29 cellular contexts compared by ENCODE assay signal in genomic region chr22:48112687-48113521, GRCh38.
A peak's percentile ranks its signal among the peaks of the same experiment; 100 is the strongest.
DNase-seq lines count a peak whose midpoint lies in the region; ATAC-seq and TF ChIP-seq lines count a peak whose summit lies in the region.
"Had no signal": no experiment of that assay in that cellular context is flagged by ENCODE, and none has a peak within 500 bp of the region (broad histone marks: within the 10 kb centered on the region; RNA-seq: fewer than 3 reads in every experiment).

No MANE protein-coding gene starts in this region.

- H3K27ac ChIP-seq in adrenal gland, result peak overlapping the region in 1 of 5 donors; percentile 49
- H3K27ac ChIP-seq: BLaER1 had no signal

- no peak for TF ChIP-seq POLR2A in adrenal gland (IDR thresholded peaks at IDR 0.05)

- no peaks in the 10 kb centered on the region for H3K4me1 ChIP-seq in adrenal gland (replicated peaks in 1 of 2)

- no peak overlapping the region for H3K4me3 ChIP-seq in adrenal gland
- H3K4me3 ChIP-seq: BLaER1 had no signal

- H3K9me3 ChIP-seq in adrenal gland (replicated peaks in 1 of 3), result no peaks in the 10 kb centered on the region

- peak; percentile 43 for ATAC-seq in stimulated activated naive CD8-positive, alpha-beta T cell treated with anti-CD3 and anti-CD28 coated beads, Interleukin-15, Interleukin-2, amounts not matched to agents 100 U/mL and 50 U/mL, for 24 hours
- no peak for ATAC-seq in GM19328 (IDR thresholded peaks at IDR 0.05; ENCODE audit: unreplicated experiment)
- ATAC-seq: HCT116; left ventricle myocardium superior; naive thymus-derived CD4-positive, alpha-beta T cell; Right ventricle myocardium inferior; stimulated activated memory B cell treated with anti-CD40 and anti-IgM and Interleukin-4, amounts not matched to agents 10 μg/mL and 1 μg/mL and 100 μg/mL, for 72 hours had no signal

- H3K4me3 Mint-ChIP-seq in activated naive CD4-positive, alpha-beta T cell treated with anti-CD3 and anti-CD28 coated beads for 36 hours, result no peak overlapping the region
- H3K4me3 Mint-ChIP-seq: activated naive CD4-positive, alpha-beta T cell treated with anti-CD3 and anti-CD28 coated beads, Interleukin-2, amount 10 ng/mL, durations not matched to agents 7 days and 5 days; activated T-cell treated with anti-CD3 and anti-CD28 coated beads, Interleukin-2, amount 50 U/mL, for 4 hours; endodermal cell; naive thymus-derived CD4-positive, alpha-beta T cell; stimulated activated memory B cell treated with anti-CD40 and anti-IgM and Interleukin-4, amounts not matched to agents 10 μg/mL and 1 μg/mL and 100 μg/mL, for 72 hours had no signal

- DNase-seq in activated naive CD4-positive, alpha-beta T cell treated with anti-CD3 and anti-CD28 coated beads for 36 hours, result peak; percentile 23
- no peak for DNase-seq in activated naive CD4-positive, alpha-beta T cell treated with Interleukin-2 at 50 U/mL for 16 hours
- peak; percentile 16 for DNase-seq in MV-4-11 (lab: John Stamatoyannopoulos, UW)
- DNase-seq in adrenal gland, result peak in 6 of 7 donors; percentile 36 to 65 (median 43)
- DNase-seq in stimulated activated naive CD8-positive, alpha-beta T cell treated with anti-CD3 and anti-CD28 coated beads, Interleukin-15, Interleukin-2, amounts not matched to agents 100 U/mL and 50 U/mL, for 24 hours, result no peak
- no peak for DNase-seq in GDM1 (lab: John Stamatoyannopoulos, UW)
- DNase-seq in HuH-7 (ENCODE audit: low spot score), result no peak
- DNase-seq: activated naive CD4-positive, alpha-beta T cell treated with anti-CD3 and anti-CD28 coated beads, Interleukin-2, amount 10 ng/mL, durations not matched to agents 7 days and 5 days; activated T-cell treated with anti-CD3 and anti-CD28 coated beads, Interleukin-2, amount 50 U/mL, for 4 hours; COR-L47; cortex of kidney; DND-41; endodermal cell; KBM-7; left ventricle myocardium superior; naive thymus-derived CD4-positive, alpha-beta T cell; NCI-H1048; NCI-H1694 treated with DMSO at 0.1 percent for 48 hours; NCI-H2171; NCI-H510A treated with DMSO at 0.1 percent for 48 hours; occipital lobe; small intestine; stimulated activated CD4-positive, alpha-beta T cell treated with anti-CD3 and anti-CD28 coated beads, Interleukin-2, amount 100 ng/mL, for 24 hours; SW 1271 had no signal

- no peak for TF ChIP-seq CTCF in adrenal gland (IDR thresholded peaks at IDR 0.05)

- intact Hi-C loops in activated naive CD4-positive, alpha-beta T cell treated with anti-CD3 and anti-CD28 coated beads for 36 hours (cut with micrococcal nuclease), result no loop called here
- intact Hi-C loops in adrenal gland (cut with DNase I), result no loop called here

- H3K27me3 Mint-ChIP-seq in activated naive CD4-positive, alpha-beta T cell treated with anti-CD3 and anti-CD28 coated beads for 36 hours (ENCODE audit: low read depth), result peaks cover 11% of the 10 kb centered on the region

- CTCF ChIA-PET in activated naive CD4-positive, alpha-beta T cell treated with anti-CD3 and anti-CD28 coated beads for 36 hours (lab: Charles Lee), result no interaction called here

- H3K36me3 Mint-ChIP-seq in activated naive CD4-positive, alpha-beta T cell treated with anti-CD3 and anti-CD28 coated beads for 36 hours (ENCODE audit: low read depth), result no peaks in the 10 kb centered on the region
- H3K36me3 Mint-ChIP-seq: activated naive CD4-positive, alpha-beta T cell treated with anti-CD3 and anti-CD28 coated beads, Interleukin-2, amount 10 ng/mL, durations not matched to agents 7 days and 5 days; stimulated activated memory B cell treated with anti-CD40 and anti-IgM and Interleukin-4, amounts not matched to agents 10 μg/mL and 1 μg/mL and 100 μg/mL, for 72 hours had no signal

- peaks cover 6% of the 10 kb centered on the region for H3K9me3 Mint-ChIP-seq in activated naive CD4-positive, alpha-beta T cell treated with anti-CD3 and anti-CD28 coated beads for 36 hours

- no peaks in the 10 kb centered on the region for H3K27me3 ChIP-seq in adrenal gland
- H3K27me3 ChIP-seq: BLaER1 had no signal

- peaks cover 5% of the 10 kb centered on the region for H3K4me1 Mint-ChIP-seq in activated naive CD4-positive, alpha-beta T cell treated with anti-CD3 and anti-CD28 coated beads for 36 hours (ENCODE audit: low read depth)
- H3K4me1 Mint-ChIP-seq: endodermal cell had no signal

- 50 to 68% (median 61%) methylated on average over 8 of the region's 8 CpGs for WGBS in adrenal gland, 4 donors

- H3K27ac Mint-ChIP-seq in activated naive CD4-positive, alpha-beta T cell treated with anti-CD3 and anti-CD28 coated beads for 36 hours, result no peak overlapping the region
- H3K27ac Mint-ChIP-seq: activated naive CD4-positive, alpha-beta T cell treated with anti-CD3 and anti-CD28 coated beads, Interleukin-2, amount 10 ng/mL, durations not matched to agents 7 days and 5 days; endodermal cell; naive thymus-derived CD4-positive, alpha-beta T cell; stimulated activated memory B cell treated with anti-CD40 and anti-IgM and Interleukin-4, amounts not matched to agents 10 μg/mL and 1 μg/mL and 100 μg/mL, for 72 hours had no signal

- H3K36me3 ChIP-seq in adrenal gland (replicated peaks in 1 of 2), result no peaks in the 10 kb centered on the region
- H3K36me3 ChIP-seq: BLaER1 had no signal

Comparison
In these comparisons a context has a peak if more than half of its experiments do, and no peak if none do; other contexts are left out.
1. DNase-seq: peak in activated naive CD4-positive, alpha-beta T cell treated with anti-CD3 and anti-CD28 coated beads for 36 hours (single experiment), MV-4-11 (single experiment) and adrenal gland (6 of 7); none in activated naive CD4-positive, alpha-beta T cell treated with Interleukin-2 at 50 U/mL for 16 hours (single experiment), stimulated activated naive CD8-positive, alpha-beta T cell treated with anti-CD3 and anti-CD28 coated beads, Interleukin-15, Interleukin-2, amounts not matched to agents 100 U/mL and 50 U/mL, for 24 hours (single experiment), GDM1 (single experiment) and HuH-7 (single experiment).